8 cellular contexts compared by ENCODE assay signal in the genomic region with DNA sequence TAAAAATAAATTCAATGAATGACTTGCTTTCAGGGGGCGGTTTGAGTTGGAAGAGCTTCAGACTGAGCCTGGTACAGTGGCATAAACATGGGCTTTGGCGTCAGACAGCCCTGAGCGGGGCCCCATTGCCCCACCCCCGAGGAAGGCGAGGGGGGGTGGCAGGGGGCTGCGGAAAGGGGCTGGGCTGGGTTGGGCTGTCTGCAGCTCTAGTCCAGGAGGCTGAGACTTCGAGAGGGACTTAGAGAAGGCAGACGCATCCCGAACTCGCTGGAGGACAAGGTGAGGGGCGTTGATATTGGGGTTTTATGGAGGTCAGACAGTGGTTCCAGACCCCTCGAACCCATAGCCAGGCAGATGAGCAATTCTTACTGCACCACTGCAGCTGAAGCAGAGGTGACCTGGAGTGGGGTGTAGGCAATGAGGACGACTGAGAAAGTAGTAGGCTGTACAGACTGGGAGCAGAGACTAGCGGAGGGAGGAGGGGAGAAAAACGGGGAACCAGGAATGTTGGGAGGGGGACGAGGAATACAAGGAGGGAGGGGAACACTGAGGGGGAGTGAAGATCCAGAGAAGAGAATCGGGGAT. TPM values are rescaled to one million over a fixed set of nuclear protein-coding genes. Genes with fewer than 3 reads are reported as not detected.
A peak's percentile ranks its signal among the peaks of the same experiment; 100 is the strongest.
DNase-seq lines count a peak whose midpoint lies in the region; ATAC-seq, FAIRE-seq and TF ChIP-seq lines count a peak whose summit lies in the region.

A gene with protein sequence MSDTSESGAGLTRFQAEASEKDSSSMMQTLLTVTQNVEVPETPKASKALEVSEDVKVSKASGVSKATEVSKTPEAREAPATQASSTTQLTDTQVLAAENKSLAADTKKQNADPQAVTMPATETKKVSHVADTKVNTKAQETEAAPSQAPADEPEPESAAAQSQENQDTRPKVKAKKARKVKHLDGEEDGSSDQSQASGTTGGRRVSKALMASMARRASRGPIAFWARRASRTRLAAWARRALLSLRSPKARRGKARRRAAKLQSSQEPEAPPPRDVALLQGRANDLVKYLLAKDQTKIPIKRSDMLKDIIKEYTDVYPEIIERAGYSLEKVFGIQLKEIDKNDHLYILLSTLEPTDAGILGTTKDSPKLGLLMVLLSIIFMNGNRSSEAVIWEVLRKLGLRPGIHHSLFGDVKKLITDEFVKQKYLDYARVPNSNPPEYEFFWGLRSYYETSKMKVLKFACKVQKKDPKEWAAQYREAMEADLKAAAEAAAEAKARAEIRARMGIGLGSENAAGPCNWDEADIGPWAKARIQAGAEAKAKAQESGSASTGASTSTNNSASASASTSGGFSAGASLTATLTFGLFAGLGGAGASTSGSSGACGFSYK (plus strand): TSS at position 222 of the 585 bp plus-strand sequence. CDS start 1,587 bp downstream, outside the sequence.

- WGBS in upper lobe of left lung, 2 donors = 1 to 32% methylated on average over 10 to 16 of the region's 17 CpGs

- POLR2A ChIA-PET in PC-3 (lab: Charles Lee; ENCODE audit: unreplicated experiment) = interaction anchor here (0.5 kb wide), 1 partner anchor 136 kb away, joined by 14 read pairs; no protein-coding TSS in a partner anchor

- H3K9me3 ChIP-seq in PC-3 (ENCODE audit: low read length) = no peaks in the 10 kb centered on the region
- H3K9me3 ChIP-seq in upper lobe of left lung = no peaks in the 10 kb centered on the region

- peak within 1 kb of the TSS; percentile 100 for H3K4me2 ChIP-seq in PC-3 (ENCODE audit: low read length)

- H3K4me1 ChIP-seq in PC-3 (ENCODE audit: insufficient read depth, low read length) (0 out of 2 replicates have a peak, but pooled peaks cover 7% of the 10 kb centered on the region), upper lobe of left lung (peaks cover 6 to 13% (median 11%) of the 10 kb centered on the region in 4 donors)

- intact Hi-C loops in PC-3 (cut with micrococcal nuclease) = loop anchor here (1.0 to 10.0 kb wide), 3 partner anchors 168 to 563 kb away; partner anchors contain the start of gene APEX2

- peaks cover 20% of the 10 kb centered on the region for H3K4me1 Mint-ChIP-seq in nephron progenitor cell

- peak within 1 kb of the TSS; percentile 95 for H2AFZ ChIP-seq in PC-3 (ENCODE audit: low read length)

- H3K36me3 Mint-ChIP-seq in activated naive CD4-positive, alpha-beta T cell treated with anti-CD3 and anti-CD28 coated beads, Interleukin-2, amount 50 U/mL, for 72 hours = peaks cover 0 to 4% of the 10 kb centered on the region in 2 donors
- H3K36me3 Mint-ChIP-seq in nephron progenitor cell (ENCODE audit: low read depth) = peaks cover 27% of the 10 kb centered on the region

- no peaks in the 10 kb centered on the region for H4K20me1 ChIP-seq in PC-3 (ENCODE audit: low read length)

- no TSS peak for BruUV-seq in PC-3 (replicated peaks; lab: Mats Ljungman, UMichigan)

- H3K4me3 ChIP-seq in PC-3 (ENCODE audit: low read length) = peak within 1 kb of the TSS; percentile 83
- H3K4me3 ChIP-seq in upper lobe of left lung = peak within 1 kb of the TSS; percentile 57 to 85 (median 68)

- no peak for DNase-seq in GM12892 (ENCODE audit: insufficient read length)
- DNase-seq in PC-3 = peak; percentile 8
- DNase-seq in activated naive CD4-positive, alpha-beta T cell treated with anti-CD3 and anti-CD28 coated beads, Interleukin-2, amount 50 U/mL, for 72 hours (ENCODE audit: low spot score in 2 of 2) = no peak
- peak; percentile 30 to 38 for DNase-seq in frontal cortex (ENCODE audit: low spot score in 2 of 2)
- DNase-seq in nephron progenitor cell = peak; percentile 53
- peak in 1 of 2 donors; percentile 75 for DNase-seq in upper lobe of left lung
- DNase-seq in superior temporal gyrus (ENCODE audit: extremely low spot score) = no peak
- no peak for DNase-seq in GM13977 (ENCODE audit: low spot score)

- peaks cover 3% of the 10 kb centered on the region for H3K27me3 Mint-ChIP-seq in nephron progenitor cell (ENCODE audit: low read depth, poor library complexity)

- no peaks in the 10 kb centered on the region for H3F3A ChIP-seq in PC-3 (ENCODE audit: low read length, unreplicated experiment)

- H3K9me3 Mint-ChIP-seq in activated naive CD4-positive, alpha-beta T cell treated with anti-CD3 and anti-CD28 coated beads, Interleukin-2, amount 50 U/mL, for 72 hours = no peaks in the 10 kb centered on the region
- peaks cover 65% of the 10 kb centered on the region for H3K9me3 Mint-ChIP-seq in nephron progenitor cell

- peaks cover 7% of the 10 kb centered on the region for H3K27me3 ChIP-seq in PC-3 (ENCODE audit: low read length)
- no peaks in the 10 kb centered on the region for H3K27me3 ChIP-seq in upper lobe of left lung

- CTCF ChIA-PET in PC-3 (lab: Charles Lee) = no interaction called here

- H3K79me2 ChIP-seq in PC-3 (ENCODE audit: low read length) = peaks cover 18% of the 10 kb centered on the region

- ATAC-seq in PC-3 = peak; percentile 14
- no peak for ATAC-seq in activated naive CD4-positive, alpha-beta T cell treated with anti-CD3 and anti-CD28 coated beads, Interleukin-2, amount 50 U/mL, for 72 hours
- ATAC-seq in upper lobe of left lung (ENCODE audit: low FRiP score in 2 of 2) = peak in 1 of 2 donors; percentile 64

- peak within 1 kb of the TSS; percentile 68 for H3K9ac ChIP-seq in PC-3 (ENCODE audit: low read length)

- H3K27ac Mint-ChIP-seq in activated naive CD4-positive, alpha-beta T cell treated with anti-CD3 and anti-CD28 coated beads, Interleukin-2, amount 50 U/mL, for 72 hours = peak within 1 kb of the TSS; percentile 92 to 98
- peak within 1 kb of the TSS; percentile 100 for H3K27ac Mint-ChIP-seq in nephron progenitor cell

- FAIRE-seq in GM12892 (lab: Jason Lieb, UNC) = peak; percentile 30
- FAIRE-seq in frontal cortex (lab: Jason Lieb, UNC) = no peak

- H3K4me3 Mint-ChIP-seq in nephron progenitor cell = peak within 1 kb of the TSS; percentile 99

- in situ Hi-C loops in GM13977 (cut with MboI; ENCODE audit: low pct_unique_long_range_greater_than_20kb, low sequenced_read_pairs, unreplicated experiment) = loop anchor here (25.0 kb wide), 1 partner anchor 205 kb away; the partner anchor contains the start of gene APEX2

- TF ChIP-seq POLR2A in GM12892 (IDR thresholded peaks at IDR 0.05; ENCODE audit: low read depth, low read length) (no peak), upper lobe of left lung (IDR thresholded peaks at IDR 0.05) (peak in 1 of 4 donors; percentile 40)

- H3K9me2 ChIP-seq in PC-3 (replicated peaks; ENCODE audit: low read length) = no peaks in the 10 kb centered on the region

- no peak for TF ChIP-seq CTCF in PC-3 (conservative IDR thresholded peaks at IDR 0.05; ENCODE audit: low read depth, low read length)
- no peak for TF ChIP-seq CTCF in nephron progenitor cell (IDR thresholded peaks at IDR 0.05)
- no peak for TF ChIP-seq CTCF in upper lobe of left lung (IDR thresholded peaks at IDR 0.05)
- no peak for TF ChIP-seq CTCF in GM13977 (IDR thresholded peaks at IDR 0.05; ENCODE audit: extremely low read depth, insufficient read depth, missing control alignments)

- peak within 1 kb of the TSS; percentile 33; the same call in 1 of the 2 replicates for H3K27ac ChIP-seq in PC-3 (ENCODE audit: low read length)
- H3K27ac ChIP-seq in upper lobe of left lung = peak within 1 kb of the TSS; percentile 53 to 88 (median 87)

- no peak for TF ChIP-seq EP300 in upper lobe of left lung (IDR thresholded peaks at IDR 0.05)

- H3K36me3 ChIP-seq in PC-3 (ENCODE audit: low read depth, low read length) (no peaks in the 10 kb centered on the region), upper lobe of left lung (peaks cover 0 to 29% (median 14%) of the 10 kb centered on the region in 4 donors)

RNA-seq across cellular contexts. Expression of the gene that starts here (rescaled TPM):
- polyA plus RNA-seq in GM12892 (2012; ENCODE audit: missing spikeins) = 27.2 TPM
- total RNA-seq in PC-3 (2014; rRNA removed) = 61.4 and 67.9 TPM in 2 replicates
- total RNA-seq in activated naive CD4-positive, alpha-beta T cell treated with anti-CD3 and anti-CD28 coated beads, Interleukin-2, amount 50 U/mL, for 72 hours = 10 to 100 TPM; 35.2 to 43.5 TPM
- total RNA-seq in frontal cortex = 246 TPM
- 100 to 1,000 TPM in 5 of 6 donors, 10 to 100 TPM in 1; 85.6 to 120 (median 110) TPM for total RNA-seq in upper lobe of left lung

Comparison
In these comparisons a context has a peak if more than half of its experiments do, and no peak if none do; other contexts are left out.
1. DNase-seq: peak in PC-3 (single experiment), frontal cortex (2 of 2) and nephron progenitor cell (single experiment); none in GM12892 (single experiment), activated naive CD4-positive, alpha-beta T cell treated with anti-CD3 and anti-CD28 coated beads, Interleukin-2, amount 50 U/mL, for 72 hours (0 of 2), superior temporal gyrus (single experiment) and GM13977 (single experiment).